Comparison of ENCODE assay signal across 35 cellular contexts in genomic region chr11:119180729-119181676, GRCh38. TPM values are rescaled to one million over a fixed set of nuclear protein-coding genes. Genes with fewer than 3 reads are reported as not detected.
"Had no signal": no experiment of that assay in that cellular context is flagged by ENCODE, and none has a peak within 500 bp of the region (broad histone marks: within the 10 kb centered on the region; RNA-seq: fewer than 3 reads in every experiment).

No MANE protein-coding gene starts in this region.

- H3K4me1 ChIP-seq: colonic mucosa, gastroesophageal sphincter, parathyroid adenoma, psoas muscle, upper lobe of left lung, vagina had no signal

- H3K4me3 ChIP-seq: ascending aorta, cardiac muscle cell, colonic mucosa, gastroesophageal sphincter, hepatocyte, psoas muscle, smooth muscle cell, stomach, thyroid gland, upper lobe of left lung, vagina had no signal

- H3K27me3 ChIP-seq: ascending aorta, cardiac muscle cell, colonic mucosa, hepatocyte, thyroid gland, upper lobe of left lung, vagina had no signal

- H3K36me3 ChIP-seq: colonic mucosa had no signal

- H3K27ac ChIP-seq: ascending aorta, cardiac muscle cell, colonic mucosa, gastroesophageal sphincter, hepatocyte, parathyroid adenoma, psoas muscle, stomach, thyroid gland, upper lobe of left lung, vagina, VCaP had no signal

- DNase-seq: activated CD4-positive, alpha-beta T cell treated with anti-CD3 and anti-CD28 coated beads for 48 hours; activated CD4-positive, alpha-beta T cell treated with anti-CD3 and anti-CD28 coated beads, Interleukin-2, amount 50 U/mL, for 48 hours; activated CD8-positive, alpha-beta memory T cell treated with anti-CD3 and anti-CD28 coated beads, Interleukin-2, amount 50 U/mL, for 48 hours; activated gamma-delta T cell; activated naive CD4-positive, alpha-beta T cell treated with anti-CD3 and anti-CD28 coated beads, Interleukin-2, amount 10 ng/mL, durations not matched to agents 7 days and 5 days; activated naive CD8-positive, alpha-beta T cell treated with anti-CD3 and anti-CD28 coated beads, Interleukin-2, amount 10 ng/mL, durations not matched to agents 7 days and 5 days; activated T-cell treated with anti-CD3 and anti-CD28 coated beads, Interleukin-2, amount 50 U/mL, for 24 hours; cerebellar nuclear complex; colonic mucosa; effector memory CD4-positive, alpha-beta T cell; erythroblast; islet precursor cell; left ventricle myocardium superior; mammary epithelial cell; nucleus accumbens; psoas muscle; stimulated activated CD4-positive, alpha-beta T cell treated with anti-CD3 and anti-CD28 coated beads, Interleukin-1b, Interleukin-23, amount 100 ng/mL, for 48 hours; stimulated activated CD4-positive, alpha-beta T cell treated with anti-CD3 and anti-CD28 coated beads, Interleukin-4, amount 100 ng/mL, for 4 hours; stimulated activated CD8-positive, alpha-beta memory T cell treated with anti-CD3 and anti-CD28 coated beads, Interleukin-4, amount 100 ng/mL, for 48 hours; stimulated activated naive B cell treated with anti-CD40 and anti-IgM and Interleukin-4, amounts not matched to agents 10 μg/mL and 1 μg/mL and 100 μg/mL, for 72 hours; stomach; thyroid gland had no signal

- H3K9me3 ChIP-seq: ascending aorta, colonic mucosa, gastroesophageal sphincter, psoas muscle, stomach, thyroid gland, upper lobe of left lung, vagina had no signal

- ATAC-seq: activated CD4-positive, CD25-positive, alpha-beta regulatory T cell treated with anti-CD3 and anti-CD28 coated beads, Interleukin-2, amount 50 U/mL, for 24 hours; gastroesophageal sphincter; stimulated activated naive B cell treated with anti-CD40 and anti-IgM and Interleukin-4, amounts not matched to agents 10 μg/mL and 1 μg/mL and 100 μg/mL, for 72 hours had no signal

- H3K9ac ChIP-seq: parathyroid adenoma had no signal

- H3K4me2 ChIP-seq: hepatocyte, smooth muscle cell had no signal

- H3K79me2 ChIP-seq: hepatocyte, parathyroid adenoma had no signal

- H2AFZ ChIP-seq: hepatocyte, parathyroid adenoma had no signal

RNA-seq across cellular contexts. Expression of gene NHERF4, which starts 4.3 kb away (rescaled TPM):
- total RNA-seq: ascending aorta, dermis microvascular lymphatic vessel endothelial cell, fibroblast of lung, fibroblast of villous mesenchyme, mammary epithelial cell, psoas muscle, smooth muscle cell, thyroid gland had no signal
- polyA plus RNA-seq: fibroblast of lung, mammary epithelial cell had no signal

RNA-seq across cellular contexts. Expression of gene ABCG4, which starts 32.2 kb away (rescaled TPM):
- total RNA-seq: activated naive CD8-positive, alpha-beta T cell treated with anti-CD3 and anti-CD28 coated beads, Interleukin-2, amount 10 ng/mL, durations not matched to agents 7 days and 5 days; ascending aorta; dermis microvascular lymphatic vessel endothelial cell; hepatocyte had no signal
